ENCODE assay signal across 8 cellular contexts in genomic region chrX:2320580-2321327, GRCh38.
DNase-seq lines count a peak whose midpoint lies in the region; ATAC-seq and TF ChIP-seq lines count a peak whose summit lies in the region.
"Had no signal": no experiment of that assay in that cellular context is flagged by ENCODE, and none has a peak within 500 bp of the region (broad histone marks: within the 10 kb centered on the region; RNA-seq: fewer than 3 reads in every experiment).

No MANE protein-coding gene starts in this region.

- ATAC-seq in mucosa of descending colon, result peak; percentile 23

- H3K36me3 Mint-ChIP-seq in type B pancreatic cell, result peaks cover 3% of the 10 kb centered on the region

- H3K4me3 Mint-ChIP-seq in type B pancreatic cell, result peak overlapping the region; percentile 20

- no peaks in the 10 kb centered on the region for H3K36me3 ChIP-seq in mucosa of descending colon (ENCODE audit: low read depth)
- H3K36me3 ChIP-seq: thoracic aorta had no signal

- peaks cover 3% of the 10 kb centered on the region for H3K9me3 Mint-ChIP-seq in type B pancreatic cell

- no peak overlapping the region for H3K27ac Mint-ChIP-seq in type B pancreatic cell

- no peaks in the 10 kb centered on the region for H3K4me1 ChIP-seq in mucosa of descending colon (ENCODE audit: low read depth)

- H3K9me3 ChIP-seq in mucosa of descending colon, result no peaks in the 10 kb centered on the region
- H3K9me3 ChIP-seq: thoracic aorta had no signal

- intact Hi-C loops in mucosa of descending colon (cut with DNase I, micrococcal nuclease), result no loop called here

- no peaks in the 10 kb centered on the region for H3K27me3 Mint-ChIP-seq in type B pancreatic cell

- H3K4me3 ChIP-seq in mucosa of descending colon, result no peak overlapping the region
- H3K4me3 ChIP-seq: thoracic aorta had no signal

- H3K4me1 Mint-ChIP-seq in type B pancreatic cell (ENCODE audit: unreplicated experiment), result peaks cover 16% of the 10 kb centered on the region

- no peak for TF ChIP-seq CTCF in mucosa of descending colon (IDR thresholded peaks at IDR 0.05)
- TF ChIP-seq CTCF in type B pancreatic cell (conservative IDR thresholded peaks at IDR 0.05), result no peak

- DNase-seq in LHCN-M2 (ENCODE audit: low read depth) (peak; percentile 17), fibroblast of peridontal ligament (ENCODE audit: extremely low read depth) (peak; percentile 95), mucosa of descending colon (no peak), type B pancreatic cell (ENCODE audit: extremely low spot score, unreplicated experiment) (no peak), GDM1 (lab: John Stamatoyannopoulos, UW) (no peak), NCI-H510A treated with DMSO at 0.1 percent for 48 hours (lab: John Stamatoyannopoulos, UW) (no peak), GOT3 (lab: John Stamatoyannopoulos, UW) (no peak)

Comparison
In these comparisons a context has a peak if more than half of its experiments do, and no peak if none do; other contexts are left out.
1. DNase-seq: peak in LHCN-M2 (single experiment) and fibroblast of peridontal ligament (single experiment); none in mucosa of descending colon (0 of 3), type B pancreatic cell (single experiment), GDM1 (single experiment), NCI-H510A treated with DMSO at 0.1 percent for 48 hours (single experiment) and GOT3 (single experiment).